In genomic region chr1:21559788-21560567, GRCh38 we compare ENCODE assay signal across 31 cellular contexts. TPM values are rescaled to one million over a fixed set of nuclear protein-coding genes. Genes with fewer than 3 reads are reported as not detected.
"Had no signal": no experiment of that assay in that cellular context is flagged by ENCODE, and none has a peak within 500 bp of the region (broad histone marks: within the 10 kb centered on the region; RNA-seq: fewer than 3 reads in every experiment).

No MANE protein-coding gene starts in this region.

- ATAC-seq: activated CD8-positive, alpha-beta memory T cell treated with anti-CD3 and anti-CD28 coated beads, Interleukin-2, amount 10 ng/mL, durations not matched to agents 7 days and 5 days; activated naive CD4-positive, alpha-beta T cell treated with anti-CD3 and anti-CD28 coated beads, Interleukin-2, amount 50 U/mL, for 72 hours; activated naive CD8-positive, alpha-beta T cell treated with anti-CD3 and anti-CD28 coated beads, Interleukin-2, amount 50 U/mL, for 24 hours; body of pancreas had no signal

- H3K9me3 Mint-ChIP-seq: activated B cell treated with CpG ODN at 0.5 μM for 24 hours; activated CD4-positive, alpha-beta T cell treated with anti-CD3 and anti-CD28 coated beads, Interleukin-2, amount 10 ng/mL, durations not matched to agents 24 days and 14 days; activated naive CD4-positive, alpha-beta T cell treated with anti-CD3 and anti-CD28 coated beads, Interleukin-2, amount 50 U/mL, for 72 hours; activated naive CD8-positive, alpha-beta T cell treated with anti-CD3 and anti-CD28 coated beads, Interleukin-2, amount 50 U/mL, for 24 hours; activated T-cell treated with anti-CD3 and anti-CD28 coated beads, Interleukin-2, amount 50 U/mL, for 24 hours; activated T-helper 1 cell treated with anti-CD3 and anti-CD28 coated beads, Interleukin-12 subunit alpha, Interleukin-12 subunit beta, Interleukin-2, Interleukin-4 antibody, amounts not matched to agents 30 ng/mL and 10 ng/mL and 1 ng/mL, durations not matched to agents 14 hours and 24 hours and 36 hours; IgD-negative memory B cell; T-helper 2 cell treated with Interferon-gamma antibody and Interleukin-4, amounts not matched to agents 5 μg/mL and 100 μg/mL, for 36 hours had no signal

- DNase-seq: activated B cell treated with CpG ODN at 0.5 μM for 24 hours; activated CD4-positive, alpha-beta T cell treated with anti-CD3 and anti-CD28 coated beads for 1 hour; activated CD4-positive, alpha-beta T cell treated with anti-CD3 and anti-CD28 coated beads, Interleukin-2, amount 10 ng/mL, durations not matched to agents 24 days and 14 days; activated CD4-positive, alpha-beta T cell treated with anti-CD3 and anti-CD28 coated beads, Interleukin-2, amount 50 U/mL, for 48 hours; activated CD8-positive, alpha-beta memory T cell treated with anti-CD3 and anti-CD28 coated beads, Interleukin-2, amount 10 ng/mL, durations not matched to agents 7 days and 5 days; activated effector memory CD4-positive, alpha-beta T cell treated with Interleukin-2 at 50 U/mL for 16 hours; activated naive CD4-positive, alpha-beta T cell; activated naive CD8-positive, alpha-beta T cell treated with anti-CD3 and anti-CD28 coated beads, Interleukin-2, amount 50 U/mL, for 24 hours; activated T-cell treated with anti-CD3 and anti-CD28 coated beads, Interleukin-2, amount 50 U/mL, for 24 hours; amniotic stem cell; body of pancreas; NCI-H1092; NCI-H1436; NCI-H1694 treated with DMSO at 0.1 percent for 48 hours; NCI-H2081 treated with DMSO at 0.1 percent for 48 hours; NCI-H446; NCI-H524; NCI-H748 treated with DMSO at 0.1 percent for 48 hours; SIG-M5; SW 1271 had no signal

- H3K27me3 ChIP-seq: ascending aorta, body of pancreas, cardiac muscle cell had no signal

- H3K36me3 Mint-ChIP-seq: activated CD8-positive, alpha-beta memory T cell treated with anti-CD3 and anti-CD28 coated beads, Interleukin-2, amount 10 ng/mL, durations not matched to agents 7 days and 5 days; activated naive CD4-positive, alpha-beta T cell treated with anti-CD3 and anti-CD28 coated beads, Interleukin-2, amount 50 U/mL, for 72 hours; IgD-negative memory B cell had no signal

- H3K4me3 Mint-ChIP-seq: activated B cell treated with CpG ODN at 0.5 μM for 24 hours; activated CD4-positive, alpha-beta T cell treated with anti-CD3 and anti-CD28 coated beads, Interleukin-2, amount 10 ng/mL, durations not matched to agents 24 days and 14 days; activated CD8-positive, alpha-beta memory T cell treated with anti-CD3 and anti-CD28 coated beads, Interleukin-2, amount 10 ng/mL, durations not matched to agents 7 days and 5 days; activated naive CD8-positive, alpha-beta T cell treated with anti-CD3 and anti-CD28 coated beads, Interleukin-2, amount 50 U/mL, for 24 hours; activated T-cell treated with anti-CD3 and anti-CD28 coated beads, Interleukin-2, amount 50 U/mL, for 24 hours; activated T-helper 1 cell treated with anti-CD3 and anti-CD28 coated beads, Interleukin-12 subunit alpha, Interleukin-12 subunit beta, Interleukin-2, Interleukin-4 antibody, amounts not matched to agents 30 ng/mL and 10 ng/mL and 1 ng/mL, durations not matched to agents 14 hours and 24 hours and 36 hours; IgD-negative memory B cell; T-helper 2 cell treated with Interferon-gamma antibody and Interleukin-4, amounts not matched to agents 5 μg/mL and 100 μg/mL, for 36 hours had no signal

- H3K4me1 Mint-ChIP-seq: activated B cell treated with CpG ODN at 0.5 μM for 24 hours; activated CD4-positive, alpha-beta T cell treated with anti-CD3 and anti-CD28 coated beads, Interleukin-2, amount 10 ng/mL, durations not matched to agents 24 days and 14 days; activated CD8-positive, alpha-beta memory T cell treated with anti-CD3 and anti-CD28 coated beads, Interleukin-2, amount 10 ng/mL, durations not matched to agents 7 days and 5 days; activated naive CD8-positive, alpha-beta T cell treated with anti-CD3 and anti-CD28 coated beads, Interleukin-2, amount 50 U/mL, for 24 hours; IgD-negative memory B cell had no signal

- H3K27me3 Mint-ChIP-seq: activated CD4-positive, alpha-beta T cell treated with anti-CD3 and anti-CD28 coated beads, Interleukin-2, amount 10 ng/mL, durations not matched to agents 24 days and 14 days had no signal

- H3K36me3 ChIP-seq: ascending aorta, cardiac muscle cell had no signal

- H3K4me3 ChIP-seq: ascending aorta, body of pancreas, cardiac muscle cell, SK-N-MC had no signal

- H3K27ac Mint-ChIP-seq: activated B cell treated with CpG ODN at 0.5 μM for 24 hours; activated CD4-positive, alpha-beta T cell treated with anti-CD3 and anti-CD28 coated beads, Interleukin-2, amount 10 ng/mL, durations not matched to agents 24 days and 14 days; activated CD8-positive, alpha-beta memory T cell treated with anti-CD3 and anti-CD28 coated beads, Interleukin-2, amount 10 ng/mL, durations not matched to agents 7 days and 5 days; activated naive CD4-positive, alpha-beta T cell treated with anti-CD3 and anti-CD28 coated beads, Interleukin-2, amount 50 U/mL, for 72 hours; activated naive CD8-positive, alpha-beta T cell treated with anti-CD3 and anti-CD28 coated beads, Interleukin-2, amount 50 U/mL, for 24 hours; activated T-cell treated with anti-CD3 and anti-CD28 coated beads, Interleukin-2, amount 50 U/mL, for 24 hours; activated T-helper 1 cell treated with anti-CD3 and anti-CD28 coated beads, Interleukin-12 subunit alpha, Interleukin-12 subunit beta, Interleukin-2, Interleukin-4 antibody, amounts not matched to agents 30 ng/mL and 10 ng/mL and 1 ng/mL, durations not matched to agents 14 hours and 24 hours and 36 hours; IgD-negative memory B cell; T-helper 2 cell treated with Interferon-gamma antibody and Interleukin-4, amounts not matched to agents 5 μg/mL and 100 μg/mL, for 36 hours had no signal

- H3K4me2 ChIP-seq: KMS-11 had no signal

- H3K27ac ChIP-seq: ascending aorta, body of pancreas, cardiac muscle cell, KMS-11, SK-N-MC had no signal

- H3K9me3 ChIP-seq: ascending aorta, body of pancreas had no signal

- H3K4me1 ChIP-seq: ascending aorta, body of pancreas had no signal

- H3K9ac ChIP-seq: KMS-11 had no signal

RNA-seq across cellular contexts. Expression of gene ALPL, which starts 50.8 kb away (rescaled TPM):
- total RNA-seq: activated CD4-positive, alpha-beta T cell treated with anti-CD3 and anti-CD28 coated beads, Interleukin-2, amount 10 ng/mL, durations not matched to agents 24 days and 14 days; activated CD8-positive, alpha-beta memory T cell treated with anti-CD3 and anti-CD28 coated beads, Interleukin-2, amount 10 ng/mL, durations not matched to agents 7 days and 5 days; activated naive CD4-positive, alpha-beta T cell treated with anti-CD3 and anti-CD28 coated beads, Interleukin-2, amount 50 U/mL, for 72 hours; activated T-helper 1 cell treated with anti-CD3 and anti-CD28 coated beads, Interleukin-12 subunit alpha, Interleukin-12 subunit beta, Interleukin-2, Interleukin-4 antibody, amounts not matched to agents 30 ng/mL and 10 ng/mL and 1 ng/mL, durations not matched to agents 14 hours and 24 hours and 36 hours; MCF 10A; OCI-LY7; T-helper 1 cell treated with Interleukin-12 subunit alpha and Interleukin-12 subunit beta and Interleukin-4 antibody, amounts not matched to agents 30 ng/mL and 1 ng/mL, for 36 hours had no signal
